ENCODE assay signal across 16 cellular contexts in genomic region chr7:69684955-69685631, GRCh38.
A peak's percentile ranks its signal among the peaks of the same experiment; 100 is the strongest.
DNase-seq lines count a peak whose midpoint lies in the region; ATAC-seq and TF ChIP-seq lines count a peak whose summit lies in the region.
"Had no signal": no experiment of that assay in that cellular context is flagged by ENCODE, and none has a peak within 500 bp of the region (broad histone marks: within the 10 kb centered on the region; RNA-seq: fewer than 3 reads in every experiment).

No MANE protein-coding gene starts in this region.

- no peaks in the 10 kb centered on the region for H3K9me3 ChIP-seq in effector memory CD4-positive, alpha-beta T cell (ENCODE audit: control insufficient read depth, low read length)
- H3K9me3 ChIP-seq: BE2C had no signal

- peaks cover 20 to 24% of the 10 kb centered on the region in 2 donors for H3K4me1 Mint-ChIP-seq in natural killer cell

- no peaks in the 10 kb centered on the region for H3K36me3 ChIP-seq in effector memory CD4-positive, alpha-beta T cell (ENCODE audit: control insufficient read depth, insufficient read depth, low read length)
- H3K36me3 ChIP-seq: BE2C had no signal

- peak overlapping the region; percentile 22; the same call in 1 of the 2 replicates for H3K4me3 ChIP-seq in GM08714 (ENCODE audit: low read length)
- H3K4me3 ChIP-seq in effector memory CD4-positive, alpha-beta T cell (ENCODE audit: insufficient read depth, low read depth, low read length, poor library complexity, severe bottlenecking), result no peak overlapping the region

- peak overlapping the region; percentile 22 for H3K27ac ChIP-seq in angular gyrus (ENCODE audit: low read depth, low read length)
- H3K27ac ChIP-seq in effector memory CD4-positive, alpha-beta T cell (ENCODE audit: insufficient read depth, low read length, poor library complexity, severe bottlenecking), result no peak overlapping the region

- H3K9me3 Mint-ChIP-seq in natural killer cell, result no peaks in the 10 kb centered on the region
- H3K9me3 Mint-ChIP-seq: activated CD8-positive, alpha-beta T cell treated with anti-CD3 and anti-CD28 coated beads for 36 hours; activated T-helper 2 cell treated with anti-CD3 and anti-CD28 coated beads, Interferon-gamma antibody, Interleukin-2, Interleukin-4, amounts not matched to agents 10 μg/mL and 5 μg/mL and 100 μg/mL, durations not matched to agents 14 hours and 24 hours and 36 hours had no signal

- peak overlapping the region; percentile 48 to 77 for H3K27ac Mint-ChIP-seq in natural killer cell
- H3K27ac Mint-ChIP-seq: activated CD8-positive, alpha-beta T cell treated with anti-CD3 and anti-CD28 coated beads for 36 hours; activated T-helper 2 cell treated with anti-CD3 and anti-CD28 coated beads, Interferon-gamma antibody, Interleukin-2, Interleukin-4, amounts not matched to agents 10 μg/mL and 5 μg/mL and 100 μg/mL, durations not matched to agents 14 hours and 24 hours and 36 hours; naive thymus-derived CD4-positive, alpha-beta T cell had no signal

- TF ChIP-seq CTCF in natural killer cell (IDR thresholded peaks at IDR 0.05), result no peak

- peak overlapping the region; percentile 65 for H3K4me3 Mint-ChIP-seq in natural killer cell
- H3K4me3 Mint-ChIP-seq: activated CD8-positive, alpha-beta T cell treated with anti-CD3 and anti-CD28 coated beads for 36 hours; naive thymus-derived CD4-positive, alpha-beta T cell had no signal

- ATAC-seq in GM21619 (IDR thresholded peaks at IDR 0.05; ENCODE audit: unreplicated experiment) (peak; percentile 47), natural killer cell (peak; percentile 34 to 57 (median 38))
- ATAC-seq: activated CD8-positive, alpha-beta T cell treated with anti-CD3 and anti-CD28 coated beads for 36 hours; naive thymus-derived CD4-positive, alpha-beta T cell had no signal

- DNase-seq in natural killer cell (no peak), NCI-H2171 treated with DMSO at 0.1 percent for 48 hours (lab: John Stamatoyannopoulos, UW) (no peak), NOMO-1 treated with DMSO at 0.1 percent for 48 hours (lab: John Stamatoyannopoulos, UW; ENCODE audit: unreplicated experiment) (no peak), DMS153 treated with DMSO at 0.1 percent for 48 hours (lab: John Stamatoyannopoulos, UW; ENCODE audit: unreplicated experiment) (no peak)
- no peak for DNase-seq in effector memory CD4-positive, alpha-beta T cell
- DNase-seq: activated CD8-positive, alpha-beta T cell treated with anti-CD3 and anti-CD28 coated beads for 36 hours; BE2C; DMS79; naive thymus-derived CD4-positive, alpha-beta T cell; NCI-H1105; retina; stimulated activated CD4-positive, alpha-beta T cell treated with anti-CD3 and anti-CD28 coated beads, Interleukin-2, amount 100 ng/mL, for 48 hours had no signal

- H3K36me3 Mint-ChIP-seq in natural killer cell, result no peaks in the 10 kb centered on the region
- H3K36me3 Mint-ChIP-seq: naive thymus-derived CD4-positive, alpha-beta T cell had no signal

- H3K27me3 ChIP-seq in effector memory CD4-positive, alpha-beta T cell (replicated peaks; ENCODE audit: control insufficient read depth, insufficient read depth, low read length, poor library complexity, severe bottlenecking), result no peaks in the 10 kb centered on the region
- H3K27me3 ChIP-seq: BE2C had no signal

- H3K27me3 Mint-ChIP-seq in natural killer cell (ENCODE audit: low read depth in 2 of 2), result no peaks in the 10 kb centered on the region
- H3K27me3 Mint-ChIP-seq: activated CD8-positive, alpha-beta T cell treated with anti-CD3 and anti-CD28 coated beads for 36 hours; naive thymus-derived CD4-positive, alpha-beta T cell had no signal

- intact Hi-C loops in natural killer cell (cut with micrococcal nuclease), result no loop called here

- no peaks in the 10 kb centered on the region for H3K4me1 ChIP-seq in effector memory CD4-positive, alpha-beta T cell (ENCODE audit: control insufficient read depth, insufficient read depth, low read length, poor library complexity, severe bottlenecking)
